ENCODE assay signal across 8 cellular contexts in genomic region chr1:145845514-145846161, GRCh38. TPM values are rescaled to one million over a fixed set of nuclear protein-coding genes. Genes with fewer than 3 reads are reported as not detected.
DNase-seq lines count a peak whose midpoint lies in the region; ATAC-seq and TF ChIP-seq lines count a peak whose summit lies in the region.

Gene NUDT17, plus strand, starts transcription at chr1:145845630. Its CDS starts 11 bp downstream, at chr1:145845641.

- peaks cover 32 to 51% (median 41%) of the 10 kb centered on the region in 3 donors for H3K36me3 ChIP-seq in skeletal muscle tissue (ENCODE audit: control insufficient read depth in 3 of 3, insufficient read depth in 3 of 3, low read length in 3 of 3)

- H3K4me3 ChIP-seq in iPS-11a (ENCODE audit: low read depth, low read length) (peak within 1 kb of the TSS; percentile 47), skeletal muscle tissue (ENCODE audit: low read length in 3 of 3) (peak within 1 kb of the TSS; percentile 72 to 85 (median 77))

- peak; percentile 66 for ATAC-seq in HG02588 (IDR thresholded peaks at IDR 0.05; ENCODE audit: unreplicated experiment)

- H3K27me3 ChIP-seq in skeletal muscle tissue (ENCODE audit: control insufficient read depth in 3 of 3, insufficient read depth in 3 of 3, low read length in 3 of 3), result no peaks in the 10 kb centered on the region

- TF ChIP-seq CTCF in GM12872 (IDR thresholded peaks at IDR 0.05; ENCODE audit: insufficient read depth, low read depth, low read length), result peak; percentile 92

- no peaks in the 10 kb centered on the region for H3K9me3 ChIP-seq in skeletal muscle tissue (ENCODE audit: control insufficient read depth in 3 of 3, low read length in 3 of 3)

- DNase-seq in NCI-H1105 treated with DMSO at 0.1 percent for 48 hours (lab: John Stamatoyannopoulos, UW) (peak; percentile 72), T1000 (lab: John Stamatoyannopoulos, UW) (peak; percentile 55), astrocyte of the hippocampus (ENCODE audit: low read depth, low spot score) (peak; percentile 90), cerebellar nuclear complex (lab: John Stamatoyannopoulos, UW) (no peak)

- H3K9ac ChIP-seq in skeletal muscle tissue (ENCODE audit: low read depth in 1 of 3, low read length in 3 of 3), result peak within 1 kb of the TSS; percentile 75 to 92 (median 75)

- H3K27ac ChIP-seq in skeletal muscle tissue (ENCODE audit: low read depth, low read length), result peak within 1 kb of the TSS; percentile 48

- H3K4me1 ChIP-seq in skeletal muscle tissue (ENCODE audit: control insufficient read depth in 3 of 3, insufficient read depth in 3 of 3, low read length in 3 of 3), result peaks cover 9 to 17% (median 10%) of the 10 kb centered on the region in 3 donors

RNA-seq across cellular contexts. Expression of gene NUDT17, which starts in this region (rescaled TPM):
- total RNA-seq in skeletal muscle tissue, result 8.9 TPM

Comparison
In these comparisons a context has a peak if more than half of its experiments do, and no peak if none do; other contexts are left out.
1. DNase-seq: peak in NCI-H1105 treated with DMSO at 0.1 percent for 48 hours (single experiment), T1000 (single experiment) and astrocyte of the hippocampus (single experiment); none in cerebellar nuclear complex (0 of 2).